1 cellular context compared by ENCODE assay signal in the genomic region with DNA sequence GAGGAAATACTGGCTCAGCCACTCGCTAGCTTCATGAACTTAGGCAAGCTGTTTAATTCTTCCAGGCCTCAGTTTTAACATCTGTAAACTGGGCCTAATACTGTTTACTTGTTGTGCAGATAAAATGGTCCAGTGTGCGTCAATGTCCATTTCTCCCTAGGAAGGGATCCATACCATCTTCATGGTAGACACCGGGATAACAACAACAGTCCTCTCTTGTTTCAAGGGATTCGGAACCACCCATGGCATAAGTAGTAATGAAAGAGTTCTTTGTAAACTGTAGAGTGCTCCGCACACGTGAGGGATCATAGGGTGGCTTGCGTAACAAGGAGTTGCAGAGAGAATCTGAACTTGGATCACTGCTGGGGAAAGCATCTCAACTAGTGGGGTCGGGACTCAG.
TF ChIP-seq lines count a peak whose summit lies in the region.

No MANE protein-coding gene starts in this region.

TF ChIP-seq in HepG2, 621 proteins besides CTCF, POLR2A, EP300 and RAD21 (continued from another document and continues in another):
- TF ChIP-seq, protein P1, sequence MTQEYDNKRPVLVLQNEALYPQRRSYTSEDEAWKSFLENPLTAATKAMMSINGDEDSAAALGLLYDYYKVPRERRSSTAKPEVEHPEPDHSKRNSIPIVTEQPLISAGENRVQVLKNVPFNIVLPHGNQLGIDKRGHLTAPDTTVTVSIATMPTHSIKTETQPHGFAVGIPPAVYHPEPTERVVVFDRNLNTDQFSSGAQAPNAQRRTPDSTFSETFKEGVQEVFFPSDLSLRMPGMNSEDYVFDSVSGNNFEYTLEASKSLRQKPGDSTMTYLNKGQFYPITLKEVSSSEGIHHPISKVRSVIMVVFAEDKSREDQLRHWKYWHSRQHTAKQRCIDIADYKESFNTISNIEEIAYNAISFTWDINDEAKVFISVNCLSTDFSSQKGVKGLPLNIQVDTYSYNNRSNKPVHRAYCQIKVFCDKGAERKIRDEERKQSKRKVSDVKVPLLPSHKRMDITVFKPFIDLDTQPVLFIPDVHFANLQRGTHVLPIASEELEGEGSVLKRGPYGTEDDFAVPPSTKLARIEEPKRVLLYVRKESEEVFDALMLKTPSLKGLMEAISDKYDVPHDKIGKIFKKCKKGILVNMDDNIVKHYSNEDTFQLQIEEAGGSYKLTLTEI (CRISPR knock-in tag; conservative IDR thresholded peaks at IDR 0.05) = no peak
- no peak for TF ChIP-seq ZNF441 (CRISPR knock-in tag; IDR thresholded peaks at IDR 0.05; ENCODE audit: borderline replicate concordance)
- no peak for TF ChIP-seq KLF16 (CRISPR knock-in tag; IDR thresholded peaks at IDR 0.05)
- no peak for TF ChIP-seq PAWR (CRISPR knock-in tag; IDR thresholded peaks at IDR 0.05; ENCODE audit: borderline replicate concordance)
- TF ChIP-seq, protein P2, sequence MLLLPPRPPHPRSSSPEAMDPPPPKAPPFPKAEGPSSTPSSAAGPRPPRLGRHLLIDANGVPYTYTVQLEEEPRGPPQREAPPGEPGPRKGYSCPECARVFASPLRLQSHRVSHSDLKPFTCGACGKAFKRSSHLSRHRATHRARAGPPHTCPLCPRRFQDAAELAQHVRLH (CRISPR knock-in tag; IDR thresholded peaks at IDR 0.05; ENCODE audit: borderline replicate concordance, low read depth) = peak; percentile 52; the same call in 1 of the 2 replicates
- TF ChIP-seq, protein P3, sequence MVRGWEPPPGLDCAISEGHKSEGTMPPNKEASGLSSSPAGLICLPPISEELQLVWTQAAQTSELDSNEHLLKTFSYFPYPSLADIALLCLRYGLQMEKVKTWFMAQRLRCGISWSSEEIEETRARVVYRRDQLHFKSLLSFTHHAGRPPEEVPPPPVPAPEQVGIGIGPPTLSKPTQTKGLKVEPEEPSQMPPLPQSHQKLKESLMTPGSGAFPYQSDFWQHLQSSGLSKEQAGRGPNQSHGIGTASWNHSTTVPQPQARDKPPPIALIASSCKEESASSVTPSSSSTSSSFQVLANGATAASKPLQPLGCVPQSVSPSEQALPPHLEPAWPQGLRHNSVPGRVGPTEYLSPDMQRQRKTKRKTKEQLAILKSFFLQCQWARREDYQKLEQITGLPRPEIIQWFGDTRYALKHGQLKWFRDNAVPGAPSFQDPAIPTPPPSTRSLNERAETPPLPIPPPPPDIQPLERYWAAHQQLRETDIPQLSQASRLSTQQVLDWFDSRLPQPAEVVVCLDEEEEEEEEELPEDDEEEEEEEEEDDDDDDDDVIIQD (CRISPR knock-in tag; IDR thresholded peaks at IDR 0.05; ENCODE audit: low read depth) = no peak
- peak; percentile 61; the same call in 1 of the 2 replicates for TF ChIP-seq TRIM24 (CRISPR knock-in tag; IDR thresholded peaks at IDR 0.05)
- TF ChIP-seq ZNF792 (CRISPR knock-in tag; IDR thresholded peaks at IDR 0.05) = no peak
- peak; percentile 92 for TF ChIP-seq CEBPG (CRISPR knock-in tag; IDR thresholded peaks at IDR 0.05)
- TF ChIP-seq ZNF891 (CRISPR knock-in tag; IDR thresholded peaks at IDR 0.05) = no peak
- peak; percentile 99 for TF ChIP-seq ZNF629 (CRISPR knock-in tag; conservative IDR thresholded peaks at IDR 0.05)
- peak; percentile 98 for TF ChIP-seq ARNTL (CRISPR knock-in tag; IDR thresholded peaks at IDR 0.05)
- TF ChIP-seq DPF2 (CRISPR knock-in tag; IDR thresholded peaks at IDR 0.05; ENCODE audit: borderline replicate concordance, low read depth) = peak; percentile 75; the same call in 1 of the 2 replicates
- TF ChIP-seq ZNF10 (CRISPR knock-in tag; IDR thresholded peaks at IDR 0.05; ENCODE audit: borderline replicate concordance, low read depth) = no peak
- no peak for TF ChIP-seq ZNF382 (CRISPR knock-in tag; IDR thresholded peaks at IDR 0.05; ENCODE audit: borderline replicate concordance)
- no peak for TF ChIP-seq PRMT3 (CRISPR knock-in tag; IDR thresholded peaks at IDR 0.05; ENCODE audit: borderline replicate concordance, low read depth)
- no peak for TF ChIP-seq CENPT (CRISPR knock-in tag; IDR thresholded peaks at IDR 0.05; ENCODE audit: low read depth)
- peak; percentile 79; the same call in 1 of the 2 replicates for TF ChIP-seq EHMT2 (IDR thresholded peaks at IDR 0.05; ENCODE audit: borderline replicate concordance, low read depth, low read length)
- no peak for TF ChIP-seq GPN1 (CRISPR knock-in tag; IDR thresholded peaks at IDR 0.05; ENCODE audit: borderline replicate concordance)
- TF ChIP-seq, protein P4, sequence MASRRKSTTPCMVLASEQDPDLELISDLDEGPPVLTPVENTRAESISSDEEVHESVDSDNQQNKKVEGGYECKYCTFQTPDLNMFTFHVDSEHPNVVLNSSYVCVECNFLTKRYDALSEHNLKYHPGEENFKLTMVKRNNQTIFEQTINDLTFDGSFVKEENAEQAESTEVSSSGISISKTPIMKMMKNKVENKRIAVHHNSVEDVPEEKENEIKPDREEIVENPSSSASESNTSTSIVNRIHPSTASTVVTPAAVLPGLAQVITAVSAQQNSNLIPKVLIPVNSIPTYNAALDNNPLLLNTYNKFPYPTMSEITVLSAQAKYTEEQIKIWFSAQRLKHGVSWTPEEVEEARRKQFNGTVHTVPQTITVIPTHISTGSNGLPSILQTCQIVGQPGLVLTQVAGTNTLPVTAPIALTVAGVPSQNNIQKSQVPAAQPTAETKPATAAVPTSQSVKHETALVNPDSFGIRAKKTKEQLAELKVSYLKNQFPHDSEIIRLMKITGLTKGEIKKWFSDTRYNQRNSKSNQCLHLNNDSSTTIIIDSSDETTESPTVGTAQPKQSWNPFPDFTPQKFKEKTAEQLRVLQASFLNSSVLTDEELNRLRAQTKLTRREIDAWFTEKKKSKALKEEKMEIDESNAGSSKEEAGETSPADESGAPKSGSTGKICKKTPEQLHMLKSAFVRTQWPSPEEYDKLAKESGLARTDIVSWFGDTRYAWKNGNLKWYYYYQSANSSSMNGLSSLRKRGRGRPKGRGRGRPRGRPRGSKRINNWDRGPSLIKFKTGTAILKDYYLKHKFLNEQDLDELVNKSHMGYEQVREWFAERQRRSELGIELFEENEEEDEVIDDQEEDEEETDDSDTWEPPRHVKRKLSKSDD (CRISPR knock-in tag; IDR thresholded peaks at IDR 0.05; ENCODE audit: low read depth) = no peak
- TF ChIP-seq ZFP36L1 (CRISPR knock-in tag; IDR thresholded peaks at IDR 0.05) = no peak
- peak; percentile 43; the same call in 1 of the 2 replicates for TF ChIP-seq RARA (CRISPR knock-in tag; IDR thresholded peaks at IDR 0.05)
- TF ChIP-seq YEATS4 (CRISPR knock-in tag; IDR thresholded peaks at IDR 0.05; ENCODE audit: borderline replicate concordance) = no peak
- TF ChIP-seq MEIS2 (CRISPR knock-in tag; IDR thresholded peaks at IDR 0.05) = no peak
- TF ChIP-seq ZNF558 (CRISPR knock-in tag; IDR thresholded peaks at IDR 0.05; ENCODE audit: borderline replicate concordance) = no peak
- TF ChIP-seq ZNF224 (CRISPR knock-in tag; IDR thresholded peaks at IDR 0.05) = no peak
- TF ChIP-seq MTA3 (CRISPR knock-in tag; IDR thresholded peaks at IDR 0.05) = no peak
- peak; percentile 34; the same call in 1 of the 2 replicates for TF ChIP-seq HMG20A (CRISPR knock-in tag; IDR thresholded peaks at IDR 0.05; ENCODE audit: borderline replicate concordance)
- TF ChIP-seq, protein P5, sequence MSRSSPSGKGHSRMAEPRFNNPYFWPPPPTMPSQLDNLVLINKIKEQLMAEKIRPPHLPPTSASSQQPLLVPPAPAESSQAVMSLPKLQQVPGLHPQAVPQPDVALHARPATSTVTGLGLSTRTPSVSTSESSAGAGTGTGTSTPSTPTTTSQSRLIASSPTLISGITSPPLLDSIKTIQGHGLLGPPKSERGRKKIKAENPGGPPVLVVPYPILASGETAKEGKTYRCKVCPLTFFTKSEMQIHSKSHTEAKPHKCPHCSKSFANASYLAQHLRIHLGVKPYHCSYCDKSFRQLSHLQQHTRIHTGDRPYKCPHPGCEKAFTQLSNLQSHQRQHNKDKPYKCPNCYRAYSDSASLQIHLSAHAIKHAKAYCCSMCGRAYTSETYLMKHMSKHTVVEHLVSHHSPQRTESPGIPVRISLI (CRISPR knock-in tag; IDR thresholded peaks at IDR 0.05; ENCODE audit: borderline replicate concordance) = no peak
- peak; percentile 47; the same call in 1 of the 2 replicates for TF ChIP-seq ZNF292 (CRISPR knock-in tag; IDR thresholded peaks at IDR 0.05; ENCODE audit: borderline replicate concordance, low read depth)
- no peak for TF ChIP-seq ZFP41 (CRISPR knock-in tag; IDR thresholded peaks at IDR 0.05; ENCODE audit: borderline replicate concordance)
- peak; percentile 88 for TF ChIP-seq ZMYM2 (CRISPR knock-in tag; IDR thresholded peaks at IDR 0.05)
- TF ChIP-seq HHEX (CRISPR knock-in tag; IDR thresholded peaks at IDR 0.05) = peak; percentile 31; the same call in 1 of the 2 replicates
- TF ChIP-seq NFIC (IDR thresholded peaks at IDR 0.05; ENCODE audit: low read length) = 0 out of 2 replicates have a peak, but pooled peaks have one; percentile 24
- no peak for TF ChIP-seq HNRNPK (IDR thresholded peaks at IDR 0.05; ENCODE audit: low read depth, low read length, poor library complexity, severe bottlenecking)
- no peak for TF ChIP-seq TBP (CRISPR knock-in tag; IDR thresholded peaks at IDR 0.05)
- TF ChIP-seq, protein P6, sequence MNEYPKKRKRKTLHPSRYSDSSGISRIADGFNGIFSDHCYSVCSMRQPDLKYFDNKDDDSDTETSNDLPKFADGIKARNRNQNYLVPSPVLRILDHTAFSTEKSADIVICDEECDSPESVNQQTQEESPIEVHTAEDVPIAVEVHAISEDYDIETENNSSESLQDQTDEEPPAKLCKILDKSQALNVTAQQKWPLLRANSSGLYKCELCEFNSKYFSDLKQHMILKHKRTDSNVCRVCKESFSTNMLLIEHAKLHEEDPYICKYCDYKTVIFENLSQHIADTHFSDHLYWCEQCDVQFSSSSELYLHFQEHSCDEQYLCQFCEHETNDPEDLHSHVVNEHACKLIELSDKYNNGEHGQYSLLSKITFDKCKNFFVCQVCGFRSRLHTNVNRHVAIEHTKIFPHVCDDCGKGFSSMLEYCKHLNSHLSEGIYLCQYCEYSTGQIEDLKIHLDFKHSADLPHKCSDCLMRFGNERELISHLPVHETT (CRISPR knock-in tag; conservative IDR thresholded peaks at IDR 0.05) = no peak
- TF ChIP-seq ZSCAN21 (CRISPR knock-in tag; IDR thresholded peaks at IDR 0.05; ENCODE audit: borderline replicate concordance) = no peak
- TF ChIP-seq ELF4 (CRISPR knock-in tag; IDR thresholded peaks at IDR 0.05; ENCODE audit: borderline replicate concordance) = no peak
- TF ChIP-seq, protein P7, sequence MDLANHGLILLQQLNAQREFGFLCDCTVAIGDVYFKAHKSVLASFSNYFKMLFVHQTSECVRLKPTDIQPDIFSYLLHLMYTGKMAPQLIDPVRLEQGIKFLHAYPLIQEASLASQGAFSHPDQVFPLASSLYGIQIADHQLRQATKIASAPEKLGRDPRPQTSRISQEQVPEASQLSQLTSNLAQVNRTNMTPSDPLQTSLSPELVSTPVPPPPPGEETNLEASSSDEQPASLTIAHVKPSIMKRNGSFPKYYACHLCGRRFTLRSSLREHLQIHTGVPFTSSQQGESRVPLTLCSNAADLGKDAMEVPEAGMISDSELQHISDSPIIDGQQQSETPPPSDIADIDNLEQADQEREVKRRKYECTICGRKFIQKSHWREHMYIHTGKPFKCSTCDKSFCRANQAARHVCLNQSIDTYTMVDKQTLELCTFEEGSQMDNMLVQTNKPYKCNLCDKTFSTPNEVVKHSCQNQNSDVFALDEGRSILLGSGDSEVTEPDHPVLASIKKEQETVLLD (CRISPR knock-in tag; IDR thresholded peaks at IDR 0.05; ENCODE audit: low read depth) = no peak
- TF ChIP-seq KDM5B (CRISPR knock-in tag; IDR thresholded peaks at IDR 0.05; ENCODE audit: borderline replicate concordance) = no peak
- TF ChIP-seq, protein P8, sequence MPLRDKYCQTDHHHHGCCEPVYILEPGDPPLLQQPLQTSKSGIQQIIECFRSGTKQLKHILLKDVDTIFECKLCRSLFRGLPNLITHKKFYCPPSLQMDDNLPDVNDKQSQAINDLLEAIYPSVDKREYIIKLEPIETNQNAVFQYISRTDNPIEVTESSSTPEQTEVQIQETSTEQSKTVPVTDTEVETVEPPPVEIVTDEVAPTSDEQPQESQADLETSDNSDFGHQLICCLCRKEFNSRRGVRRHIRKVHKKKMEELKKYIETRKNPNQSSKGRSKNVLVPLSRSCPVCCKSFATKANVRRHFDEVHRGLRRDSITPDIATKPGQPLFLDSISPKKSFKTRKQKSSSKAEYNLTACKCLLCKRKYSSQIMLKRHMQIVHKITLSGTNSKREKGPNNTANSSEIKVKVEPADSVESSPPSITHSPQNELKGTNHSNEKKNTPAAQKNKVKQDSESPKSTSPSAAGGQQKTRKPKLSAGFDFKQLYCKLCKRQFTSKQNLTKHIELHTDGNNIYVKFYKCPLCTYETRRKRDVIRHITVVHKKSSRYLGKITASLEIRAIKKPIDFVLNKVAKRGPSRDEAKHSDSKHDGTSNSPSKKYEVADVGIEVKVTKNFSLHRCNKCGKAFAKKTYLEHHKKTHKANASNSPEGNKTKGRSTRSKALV (CRISPR knock-in tag; IDR thresholded peaks at IDR 0.05) = no peak
- TF ChIP-seq, protein P9, sequence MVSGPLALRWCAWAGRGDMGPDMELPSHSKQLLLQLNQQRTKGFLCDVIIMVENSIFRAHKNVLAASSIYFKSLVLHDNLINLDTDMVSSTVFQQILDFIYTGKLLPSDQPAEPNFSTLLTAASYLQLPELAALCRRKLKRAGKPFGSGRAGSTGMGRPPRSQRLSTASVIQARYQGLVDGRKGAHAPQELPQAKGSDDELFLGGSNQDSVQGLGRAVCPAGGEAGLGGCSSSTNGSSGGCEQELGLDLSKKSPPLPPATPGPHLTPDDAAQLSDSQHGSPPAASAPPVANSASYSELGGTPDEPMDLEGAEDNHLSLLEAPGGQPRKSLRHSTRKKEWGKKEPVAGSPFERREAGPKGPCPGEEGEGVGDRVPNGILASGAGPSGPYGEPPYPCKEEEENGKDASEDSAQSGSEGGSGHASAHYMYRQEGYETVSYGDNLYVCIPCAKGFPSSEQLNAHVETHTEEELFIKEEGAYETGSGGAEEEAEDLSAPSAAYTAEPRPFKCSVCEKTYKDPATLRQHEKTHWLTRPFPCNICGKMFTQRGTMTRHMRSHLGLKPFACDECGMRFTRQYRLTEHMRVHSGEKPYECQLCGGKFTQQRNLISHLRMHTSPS (CRISPR knock-in tag; IDR thresholded peaks at IDR 0.05; ENCODE audit: low read depth) = no peak
- TF ChIP-seq, protein P10, sequence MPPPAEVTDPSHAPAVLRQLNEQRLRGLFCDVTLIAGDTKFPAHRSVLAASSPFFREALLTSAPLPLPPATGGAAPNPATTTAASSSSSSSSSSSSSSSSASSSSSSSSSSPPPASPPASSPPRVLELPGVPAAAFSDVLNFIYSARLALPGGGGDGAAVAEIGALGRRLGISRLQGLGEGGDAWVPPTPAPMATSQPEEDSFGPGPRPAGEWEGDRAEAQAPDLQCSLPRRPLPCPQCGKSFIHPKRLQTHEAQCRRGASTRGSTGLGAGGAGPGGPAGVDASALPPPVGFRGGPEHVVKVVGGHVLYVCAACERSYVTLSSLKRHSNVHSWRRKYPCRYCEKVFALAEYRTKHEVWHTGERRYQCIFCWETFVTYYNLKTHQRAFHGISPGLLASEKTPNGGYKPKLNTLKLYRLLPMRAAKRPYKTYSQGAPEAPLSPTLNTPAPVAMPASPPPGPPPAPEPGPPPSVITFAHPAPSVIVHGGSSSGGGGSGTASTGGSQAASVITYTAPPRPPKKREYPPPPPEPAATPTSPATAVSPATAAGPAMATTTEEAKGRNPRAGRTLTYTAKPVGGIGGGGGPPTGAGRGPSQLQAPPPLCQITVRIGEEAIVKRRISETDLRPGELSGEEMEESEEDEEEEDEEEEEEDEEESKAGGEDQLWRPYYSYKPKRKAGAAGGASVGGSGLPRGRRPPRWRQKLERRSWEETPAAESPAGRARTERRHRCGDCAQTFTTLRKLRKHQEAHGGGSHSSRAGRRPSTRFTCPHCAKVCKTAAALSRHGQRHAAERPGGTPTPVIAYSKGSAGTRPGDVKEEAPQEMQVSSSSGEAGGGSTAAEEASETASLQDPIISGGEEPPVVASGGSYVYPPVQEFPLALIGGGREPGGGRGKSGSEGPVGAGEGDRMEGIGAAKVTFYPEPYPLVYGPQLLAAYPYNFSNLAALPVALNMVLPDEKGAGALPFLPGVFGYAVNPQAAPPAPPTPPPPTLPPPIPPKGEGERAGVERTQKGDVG (CRISPR knock-in tag; IDR thresholded peaks at IDR 0.05; ENCODE audit: borderline replicate concordance) = no peak
- peak; percentile 67; the same call in 1 of the 2 replicates for TF ChIP-seq ADNP (CRISPR knock-in tag; IDR thresholded peaks at IDR 0.05)
